In the genomic region with DNA sequence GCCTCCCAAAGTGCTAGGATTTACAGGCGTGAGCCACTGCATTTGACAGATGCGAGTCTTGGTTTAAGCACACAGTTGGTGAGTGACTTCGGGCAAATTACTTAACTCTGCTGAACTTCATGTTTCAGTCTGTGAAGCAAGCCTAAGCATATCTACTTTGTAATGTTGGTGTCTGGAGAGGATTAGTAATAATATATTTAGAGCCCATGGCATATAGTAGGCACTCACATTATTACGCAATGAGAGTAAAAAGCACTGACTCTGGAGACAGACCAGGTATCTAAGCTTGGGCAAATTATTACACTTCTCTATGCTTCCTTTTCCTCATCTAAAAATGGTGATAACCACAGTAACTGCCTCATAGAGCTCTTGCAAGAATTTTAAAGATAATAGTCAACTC, we compare ENCODE assay signal across 17 cellular contexts.
"Had no signal": no experiment of that assay in that cellular context is flagged by ENCODE, and none has a peak within 500 bp of the region (broad histone marks: within the 10 kb centered on the region; RNA-seq: fewer than 3 reads in every experiment).

No MANE protein-coding gene starts in this region.

- H3K27ac ChIP-seq: coronary artery, heart left ventricle, sigmoid colon had no signal

- DNase-seq: effector CD4-positive, alpha-beta T cell; endodermal cell; heart left ventricle; hippocampal formation; mucosa of descending colon; naive thymus-derived CD8-positive, alpha-beta T cell; posterior cingulate gyrus; sigmoid colon; stimulated activated CD4-positive, alpha-beta T cell treated with anti-CD3 and anti-CD28 coated beads, Interleukin-2, amount 100 ng/mL, for 24 hours; stimulated activated naive CD4-positive, alpha-beta T cell; trophoblast cell had no signal

- ATAC-seq: heart left ventricle; left lobe of liver; mucosa of descending colon; naive thymus-derived CD8-positive, alpha-beta T cell had no signal

- H3K36me3 ChIP-seq: heart left ventricle, sigmoid colon had no signal

- H3K4me1 ChIP-seq: sigmoid colon had no signal

- H3K27me3 ChIP-seq: heart left ventricle, sigmoid colon had no signal

- FAIRE-seq: endothelial cell of umbilical vein, frontal cortex, islet of Langerhans had no signal

- H3K4me3 ChIP-seq: coronary artery, heart left ventricle, mucosa of descending colon, sigmoid colon, skin epidermis had no signal

- H3K9me3 ChIP-seq: mucosa of descending colon, sigmoid colon had no signal
